28 cellular contexts compared by ENCODE assay signal in the genomic region with DNA sequence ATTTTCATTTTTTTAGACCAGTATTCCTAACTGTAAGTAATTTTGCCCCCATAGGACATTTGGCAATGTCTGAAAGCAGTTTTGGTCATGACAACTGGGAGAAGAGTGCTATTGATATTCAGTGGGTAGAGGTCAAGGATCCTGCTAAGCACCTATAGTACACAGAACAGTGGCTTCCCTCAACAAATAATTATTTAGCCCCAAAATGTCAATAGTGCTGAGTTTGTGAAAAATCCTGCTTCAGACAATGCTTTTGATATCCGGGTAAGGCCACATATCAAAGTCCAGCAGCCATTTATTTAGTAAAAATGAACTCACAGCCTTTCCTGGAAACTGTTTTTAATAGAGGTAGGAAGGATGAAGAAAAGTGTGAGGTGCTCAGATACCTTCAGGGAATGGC. TPM values are rescaled to one million over a fixed set of nuclear protein-coding genes. Genes with fewer than 3 reads are reported as not detected.
DNase-seq lines count a peak whose midpoint lies in the region; ATAC-seq, FAIRE-seq and TF ChIP-seq lines count a peak whose summit lies in the region.
"Had no signal": no experiment of that assay in that cellular context is flagged by ENCODE, and none has a peak within 500 bp of the region (broad histone marks: within the 10 kb centered on the region; RNA-seq: fewer than 3 reads in every experiment).

No MANE protein-coding gene starts in this region.

- FAIRE-seq in A549 (lab: Jason Lieb, UNC) (no peak), HepG2 (lab: Jason Lieb, UNC) (peak; percentile 56)
- FAIRE-seq: A204.1, D721Med, GM12891, GM18507, GM19239, H1 had no signal

- DNase-seq in A549 (ENCODE audit: low read depth in 1 of 2, low spot score in 1 of 2) (no peak), colonic mucosa (no peak), HepG2 (ENCODE audit: low spot score) (peak; percentile 63), osteoblast (ENCODE audit: insufficient read length, low spot score, missing footprints) (no peak), GM10266 (ENCODE audit: extremely low spot score) (no peak), Right ventricle myocardium inferior (ENCODE audit: missing footprints) (no peak)
- DNase-seq: ACHN; AML-193; BE2C; CD4-positive, alpha-beta T cell; CD8-positive, alpha-beta memory T cell; DMS 273 treated with DMSO at 0.1 percent for 48 hours; DMS79; EL; GDM1; GM23248; H7; HCEC 1CT had no signal

- TF ChIP-seq POLR2A in A549 (IDR thresholded peaks at IDR 0.05; ENCODE audit: low read length) (no peak), HepG2 (IDR thresholded peaks at IDR 0.05; ENCODE audit: insufficient read depth in 1 of 2, low read depth in 2 of 2, low read length in 2 of 2) (no peak)

- no peak overlapping the region for H2AFZ ChIP-seq in HepG2 (ENCODE audit: low read length)
- no peak overlapping the region for H2AFZ ChIP-seq in osteoblast (ENCODE audit: low read length)
- H2AFZ ChIP-seq: GM23248 had no signal

- H3K4me1 ChIP-seq in A549 (no peaks in the 10 kb centered on the region), colonic mucosa (no peaks in the 10 kb centered on the region), HepG2 (ENCODE audit: insufficient read depth, low read length) (peaks cover 44% of the 10 kb centered on the region), mucosa of rectum (ENCODE audit: control insufficient read depth in 2 of 2, insufficient read depth in 2 of 2, low read length in 2 of 2) (peaks cover 10 to 18% of the 10 kb centered on the region in 2 donors), osteoblast (ENCODE audit: insufficient read depth, low read length) (no peaks in the 10 kb centered on the region)
- H3K4me1 ChIP-seq: BE2C had no signal

- H3K27ac ChIP-seq in A549 (no peak overlapping the region), colonic mucosa (peak overlapping the region; percentile 77), HepG2 (ENCODE audit: extremely low read length, insufficient read depth, low read length) (peak overlapping the region; percentile 57), mucosa of rectum (ENCODE audit: low read depth in 2 of 2, low read length in 2 of 2) (peak overlapping the region; percentile 73 to 76), osteoblast (ENCODE audit: low read depth, low read length) (no peak overlapping the region)
- H3K27ac ChIP-seq: 22Rv1; BLaER1 treated with 17β-estradiol and CSF1 and Interleukin-3, amounts not matched to agents 10 nM and 100 nM; GM23248 had no signal

- CTCF ChIA-PET in A549 (lab: Yijun Ruan, JAX), result interaction anchor here (0.9 to 4.3 kb wide), 2 partner anchors 502 to 538 kb away, joined by 3 to 32 read pairs; no protein-coding TSS in a partner anchor
- CTCF ChIA-PET in HepG2 (lab: Yijun Ruan, JAX; ENCODE audit: low intra/inter-chr PET ratio, low total read pairs), result no interaction called here

- H4K20me1 ChIP-seq in HepG2 (ENCODE audit: insufficient read depth, low read length) (no peaks in the 10 kb centered on the region), osteoblast (ENCODE audit: insufficient read depth, low read length) (no peaks in the 10 kb centered on the region)
- H4K20me1 ChIP-seq: BLaER1 treated with 17β-estradiol and CSF1 and Interleukin-3, amounts not matched to agents 10 nM and 100 nM had no signal

- H3K36me3 ChIP-seq in colonic mucosa (no peaks in the 10 kb centered on the region), HepG2 (replicated peaks in 1 of 2; ENCODE audit: control insufficient read depth in 1 of 2, insufficient read depth in 2 of 2, low read length in 2 of 2) (no peaks in the 10 kb centered on the region), mucosa of rectum (ENCODE audit: control insufficient read depth in 2 of 2, insufficient read depth in 2 of 2, low read length in 2 of 2) (no peaks in the 10 kb centered on the region), osteoblast (ENCODE audit: insufficient read depth, low read length) (no peaks in the 10 kb centered on the region)
- H3K36me3 ChIP-seq: BE2C; BLaER1 treated with 17β-estradiol and CSF1 and Interleukin-3, amounts not matched to agents 10 nM and 100 nM had no signal

- no peaks in the 10 kb centered on the region for H3K27me3 ChIP-seq in colonic mucosa
- no peaks in the 10 kb centered on the region; a peak in 1 of 5 replicates for H3K27me3 ChIP-seq in HepG2 (ENCODE audit: control insufficient read depth in 1 of 2, insufficient read depth in 2 of 2, low read length in 2 of 2)
- H3K27me3 ChIP-seq in mucosa of rectum (ENCODE audit: control insufficient read depth in 2 of 2, insufficient read depth in 2 of 2, low read length in 2 of 2), result no peaks in the 10 kb centered on the region
- no peaks in the 10 kb centered on the region for H3K27me3 ChIP-seq in osteoblast (ENCODE audit: insufficient read depth, low read length)
- H3K27me3 ChIP-seq: BE2C; BLaER1 treated with 17β-estradiol and CSF1 and Interleukin-3, amounts not matched to agents 10 nM and 100 nM had no signal

- H3K4me3 ChIP-seq in A549, result no peak overlapping the region
- H3K4me3 ChIP-seq in colonic mucosa, result no peak overlapping the region
- H3K4me3 ChIP-seq in HepG2 (replicated peaks in 1 of 3; ENCODE audit: insufficient read depth in 1 of 3, low read depth in 2 of 3, low read length in 3 of 3), result peak overlapping the region in 1 of 3 experiments; percentile 12; a peak in 1 of 6 replicates
- H3K4me3 ChIP-seq in mucosa of rectum (ENCODE audit: low read length in 2 of 2), result no peak overlapping the region
- H3K4me3 ChIP-seq in osteoblast (ENCODE audit: insufficient read depth, low read length), result no peak overlapping the region
- H3K4me3 ChIP-seq: BLaER1 treated with 17β-estradiol and CSF1 and Interleukin-3, amounts not matched to agents 10 nM and 100 nM; GM23248 had no signal

- no peak overlapping the region for H3K9ac ChIP-seq in colonic mucosa (ENCODE audit: low read depth in 2 of 2, low read length in 2 of 2)
- no peak overlapping the region for H3K9ac ChIP-seq in HepG2 (ENCODE audit: insufficient read depth, low read depth, low read length)
- no peak overlapping the region for H3K9ac ChIP-seq in mucosa of rectum (ENCODE audit: low read depth in 1 of 2, low read length in 2 of 2)
- H3K9ac ChIP-seq: BLaER1 treated with 17β-estradiol and CSF1 and Interleukin-3, amounts not matched to agents 10 nM and 100 nM; GM23248 had no signal

- intact Hi-C loops in colonic mucosa (cut with DNase I) (no loop called here), HepG2 (cut with micrococcal nuclease; ENCODE audit: unreplicated experiment) (loop anchor here (1.0 kb wide), 1 partner anchor 502 kb away; no protein-coding TSS in a partner anchor), Right ventricle myocardium inferior (cut with DNase I) (no loop called here)

- no TSS peak for BruUV-seq in HepG2 (replicated peaks; lab: Mats Ljungman, UMichigan)

- H3K9me3 ChIP-seq in A549 (peaks cover 11% of the 10 kb centered on the region; the same call in 2 of the 3 replicates), colonic mucosa (no peaks in the 10 kb centered on the region), HepG2 (ENCODE audit: low read length) (no peaks in the 10 kb centered on the region), mucosa of rectum (ENCODE audit: control insufficient read depth in 2 of 2, low read length in 2 of 2) (no peaks in the 10 kb centered on the region), osteoblast (ENCODE audit: low read depth, low read length) (no peaks in the 10 kb centered on the region)
- H3K9me3 ChIP-seq: BE2C had no signal

- TF ChIP-seq CTCF in A549 (IDR thresholded peaks at IDR 0.05) (no peak), colonic mucosa (IDR thresholded peaks at IDR 0.05) (no peak), HepG2 (CRISPR knock-in tag; IDR thresholded peaks at IDR 0.05) (no peak), osteoblast (IDR thresholded peaks at IDR 0.05; ENCODE audit: extremely low read depth, low read depth, low read length) (no peak), GM10266 (IDR thresholded peaks at IDR 0.05; ENCODE audit: control insufficient read depth, insufficient read depth, low read depth, missing control alignments) (no peak)

- in situ Hi-C loops in HepG2 (cut with HindIII; ENCODE audit: extremely low pct_ligation_motif_present, low pct_unique_long_range_greater_than_20kb), result no loop called here

- no peak overlapping the region for H3K4me2 ChIP-seq in A549
- H3K4me2 ChIP-seq in HepG2 (ENCODE audit: low read depth, low read length), result peak overlapping the region; percentile 51
- no peak overlapping the region for H3K4me2 ChIP-seq in osteoblast (ENCODE audit: insufficient read depth, low read length)

- no peak for TF ChIP-seq EP300 in A549 (IDR thresholded peaks at IDR 0.05)
- peak in 1 of 2 experiments; percentile 55; a peak in 1 of 4 replicates for TF ChIP-seq EP300 in HepG2 (IDR thresholded peaks at IDR 0.05; ENCODE audit: low read depth in 2 of 2, low read length in 2 of 2)
- no peak for TF ChIP-seq EP300 in HepG2 (CRISPR knock-in tag; IDR thresholded peaks at IDR 0.05; ENCODE audit: borderline replicate concordance)

- no peak for TF ChIP-seq RAD21 in A549 (conservative IDR thresholded peaks at IDR 0.05 in 1 of 2, IDR thresholded peaks at IDR 0.05 in 1 of 2)
- TF ChIP-seq RAD21 in HepG2 (CRISPR knock-in tag; IDR thresholded peaks at IDR 0.05), result no peak

- H3K79me2 ChIP-seq in HepG2 (ENCODE audit: insufficient read depth, low read length) (no peaks in the 10 kb centered on the region), osteoblast (ENCODE audit: insufficient read depth, low read length) (no peaks in the 10 kb centered on the region)

- whole genome bisulfite sequencing in A549 (ENCODE audit: missing lambda C conversion rate), result 78% methylated on average over 1 of the region's 1 CpG
- WGBS in HepG2 (ENCODE audit: low lambda C conversion rate), result 0% methylated on average over 1 of the region's 1 CpG

- ATAC-seq in A549 (no peak), HepG2 (peak; percentile 81), HG02852 (IDR thresholded peaks at IDR 0.05; ENCODE audit: unreplicated experiment) (no peak), Right ventricle myocardium inferior (no peak)

- POLR2A ChIA-PET in A549 (lab: Yijun Ruan, JAX), result no interaction called here
- POLR2A ChIA-PET in HepG2 (lab: Yijun Ruan, JAX), result no interaction called here

RNA-seq across cellular contexts. Expression of a gene that starts 8.1 kb away (rescaled TPM):
- polyA plus RNA-seq in A549 (2011; rRNA removed) (247 and 398 TPM in 2 replicates), A549 (2017; fragmentation: RNase III; extraction: RNeasy Plus Mini Kit Qiagen cat#74134 plus additional on column Dnase treatment) (287 to 324 TPM (median 293 TPM) in 3 replicates), HepG2 (2011; rRNA removed) (70.1 and 77.0 TPM in 2 replicates)
- polyA plus RNA-seq in A549 (2012; cell fraction: cytosol; rRNA removed), result 69.3 and 74.2 TPM in 2 replicates
- 42.7 and 63.1 TPM in 2 replicates for polyA plus RNA-seq in A549 (2012; cell fraction: nucleus; rRNA removed)
- polyA minus RNA-seq in A549 (2011; rRNA and poly(A)+ RNA removed), result 107 and 116 TPM in 2 replicates
- total RNA-seq in colonic mucosa (100 to 1,000 TPM; 146 to 187 TPM), HepG2 (2016; rRNA removed; fragmentation: Illumina TruSeq; extraction: Trizol) (184 and 297 TPM in 2 replicates), osteoblast (305 and 353 TPM in 2 replicates), Right ventricle myocardium inferior (67.7 TPM)
- 24.4 and 28.1 TPM in 2 replicates for total RNA-seq in HepG2 (2016; cell fraction: cytosol; rRNA removed; fragmentation: Illumina TruSeq; extraction: Trizol; ENCODE audit: low read depth)
- total RNA-seq in HepG2 (2016; cell fraction: insoluble cytoplasmic fraction; rRNA removed; fragmentation: Illumina TruSeq; extraction: Trizol), result 186 and 306 TPM in 2 replicates
- 65.3 and 69.4 TPM in 2 replicates for total RNA-seq in HepG2 (2016; cell fraction: membrane; rRNA removed; fragmentation: Illumina TruSeq; extraction: Trizol)
- 97.4 and 105 TPM in 2 replicates for total RNA-seq in HepG2 (2016; cell fraction: nucleus; rRNA removed; fragmentation: Illumina TruSeq; extraction: Trizol)
- 41.1 and 61.6 TPM in 2 replicates for polyA plus RNA-seq in HepG2 (2011; cell fraction: cytosol; rRNA removed)
- polyA plus RNA-seq in HepG2 (2011; cell fraction: nucleus; rRNA removed), result 43.0 and 52.7 TPM in 2 replicates
- polyA plus RNA-seq in HepG2 (2012), result 119 and 167 TPM in 2 replicates
- 14.2 and 16.3 TPM in 2 replicates for polyA plus RNA-seq in HepG2 (2016; cell fraction: cytosol; fragmentation: Illumina TruSeq; extraction: Trizol; ENCODE audit: low read depth)
- polyA plus RNA-seq in HepG2 (2016; cell fraction: insoluble cytoplasmic fraction; fragmentation: Illumina TruSeq; extraction: Trizol; ENCODE audit: low read depth), result 238 and 259 TPM in 2 replicates
- 31.2 and 35.1 TPM in 2 replicates for polyA plus RNA-seq in HepG2 (2016; cell fraction: membrane; fragmentation: Illumina TruSeq; extraction: Trizol; ENCODE audit: low read depth)
- 102 and 103 TPM in 2 replicates for polyA plus RNA-seq in HepG2 (2016; cell fraction: nucleus; fragmentation: Illumina TruSeq; extraction: Trizol; ENCODE audit: insufficient read depth, low read depth)
- 49.2 and 194 TPM in 2 replicates for polyA minus RNA-seq in HepG2 (2011; rRNA and poly(A)+ RNA removed; ENCODE audit: low replicate concordance)
- 74.8 and 84.1 TPM in 2 replicates for polyA minus RNA-seq in HepG2 (2011; cell fraction: cytosol; rRNA and poly(A)+ RNA removed)
- 90.4 and 149 TPM in 2 replicates for polyA minus RNA-seq in HepG2 (2011; cell fraction: nucleus; rRNA and poly(A)+ RNA removed)

Comparison
In these comparisons a context has a peak if more than half of its experiments do, and no peak if none do; other contexts are left out.
1. H3K27ac ChIP-seq: peak in colonic mucosa (single experiment), HepG2 (single experiment) and mucosa of rectum (2 of 2); none in A549 (0 of 2) and osteoblast (single experiment).